ENCODE assay signal across 19 cellular contexts in the genomic region with DNA sequence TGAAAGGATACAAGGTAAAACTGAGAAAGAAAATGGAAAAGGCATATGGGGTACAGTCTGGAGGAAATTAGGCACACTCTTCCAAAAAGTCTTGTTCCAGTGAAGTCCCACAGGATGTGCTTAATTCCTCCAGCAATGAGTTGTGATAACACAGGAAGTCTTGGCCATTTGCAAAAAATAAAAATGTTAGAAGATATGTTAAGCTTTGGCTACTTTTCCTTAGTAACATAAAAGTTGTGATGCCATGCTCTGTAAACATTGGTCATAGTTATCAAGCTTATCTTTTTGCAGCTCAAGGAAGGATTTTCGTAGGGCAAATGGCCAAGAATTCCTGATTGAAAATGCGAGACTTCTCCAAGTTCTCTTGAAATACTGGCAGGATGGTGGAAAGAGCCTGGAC. TPM values are rescaled to one million over a fixed set of nuclear protein-coding genes. Genes with fewer than 3 reads are reported as not detected.
DNase-seq lines count a peak whose midpoint lies in the region; ATAC-seq, FAIRE-seq and TF ChIP-seq lines count a peak whose summit lies in the region.
"Had no signal": no experiment of that assay in that cellular context is flagged by ENCODE, and none has a peak within 500 bp of the region (broad histone marks: within the 10 kb centered on the region; RNA-seq: fewer than 3 reads in every experiment).

No MANE protein-coding gene starts in this region.

- no peaks in the 10 kb centered on the region for H3K36me3 Mint-ChIP-seq in astrocyte (ENCODE audit: low read depth, unreplicated experiment)
- H3K36me3 Mint-ChIP-seq: IgD-negative memory B cell had no signal

- H3K9me3 ChIP-seq in astrocyte (ENCODE audit: insufficient read depth, low read depth, low read length) (no peaks in the 10 kb centered on the region), mesenchymal stem cell (ENCODE audit: control insufficient read depth, low read length) (no peaks in the 10 kb centered on the region)
- H3K9me3 ChIP-seq: Peyer's patch had no signal

- FAIRE-seq in astrocyte (lab: Jason Lieb, UNC) (no peak), D721Med (lab: Jason Lieb, UNC) (no peak)
- FAIRE-seq: GM12891 had no signal

- no peaks in the 10 kb centered on the region for H4K20me1 ChIP-seq in astrocyte (ENCODE audit: insufficient read depth, low read length)

- DNase-seq in AG09319 (ENCODE audit: extremely low read depth, low read depth) (peak; percentile 4), astrocyte (ENCODE audit: low read depth) (peak; percentile 8), glomerular endothelial cell (ENCODE audit: extremely low read depth, low read depth, low spot score) (peak; percentile 55), mesenchymal stem cell (peak; percentile 16), D721Med (ENCODE audit: insufficient read length, low spot score) (no peak), cortex of kidney (lab: John Stamatoyannopoulos, UW) (no peak), SW480 (ENCODE audit: low spot score) (no peak)
- DNase-seq: H7, MV-4-11, NCI-H1417 treated with DMSO at 0.1 percent for 48 hours, NCI-H2029, NCI-H2171 treated with DMSO at 0.1 percent for 48 hours, NCI-H510A, Peyer's patch, SHP77 treated with DMSO at 0.1 percent for 48 hours had no signal

- H3K23ac ChIP-seq in mesenchymal stem cell (ENCODE audit: low read length in 2 of 2), result no peak overlapping the region

- H2BK5ac ChIP-seq in mesenchymal stem cell (ENCODE audit: low read depth, low read length, poor library complexity, severe bottlenecking), result no peak overlapping the region

- H3K79me1 ChIP-seq in mesenchymal stem cell (replicated peaks; ENCODE audit: low read length, poor library complexity, severe bottlenecking), result no peaks in the 10 kb centered on the region

- no peaks in the 10 kb centered on the region for H3K79me2 ChIP-seq in astrocyte (ENCODE audit: insufficient read depth, low read length)

- H3K27me3 Mint-ChIP-seq in astrocyte (ENCODE audit: low read depth, unreplicated experiment), result no peaks in the 10 kb centered on the region
- H3K27me3 Mint-ChIP-seq: IgD-negative memory B cell had no signal

- no peaks in the 10 kb centered on the region for H3K27me3 ChIP-seq in astrocyte (ENCODE audit: insufficient read depth, low read length)
- H3K27me3 ChIP-seq in mesenchymal stem cell (ENCODE audit: control insufficient read depth in 1 of 2, insufficient read depth in 1 of 2, low read length in 2 of 2), result no peaks in the 10 kb centered on the region
- H3K27me3 ChIP-seq: Peyer's patch had no signal

- no peak overlapping the region for H3K4ac ChIP-seq in mesenchymal stem cell (ENCODE audit: low read depth in 1 of 2, low read length in 2 of 2)

- H3K4me1 ChIP-seq in astrocyte (ENCODE audit: insufficient read depth, low read length), result no peaks in the 10 kb centered on the region
- no peaks in the 10 kb centered on the region for H3K4me1 ChIP-seq in mesenchymal stem cell (ENCODE audit: control insufficient read depth, insufficient read depth, low read depth, low read length)
- H3K4me1 ChIP-seq: Peyer's patch had no signal

- no peak overlapping the region for H4K91ac ChIP-seq in mesenchymal stem cell (ENCODE audit: low read length)

- no peak overlapping the region for H3K14ac ChIP-seq in mesenchymal stem cell (ENCODE audit: low read length in 2 of 2)

- TF ChIP-seq CTCF in AG09319 (IDR thresholded peaks at IDR 0.05; ENCODE audit: low read depth, low read length) (no peak), astrocyte (IDR thresholded peaks at IDR 0.05; ENCODE audit: insufficient read depth, low read depth, low read length) (no peak), D721Med (IDR thresholded peaks at IDR 0.05; ENCODE audit: insufficient read depth, missing control alignments) (no peak)

- no peak overlapping the region for H3K4me3 ChIP-seq in astrocyte (ENCODE audit: insufficient read depth, low read depth, low read length)
- no peak overlapping the region for H3K4me3 ChIP-seq in mesenchymal stem cell (ENCODE audit: insufficient read depth in 1 of 2, low read depth in 1 of 2, low read length in 2 of 2)
- H3K4me3 ChIP-seq: Peyer's patch had no signal

- no peak overlapping the region for H3K18ac ChIP-seq in mesenchymal stem cell (ENCODE audit: low read depth in 1 of 2, low read length in 2 of 2)

- no peak overlapping the region for H3K27ac Mint-ChIP-seq in astrocyte (ENCODE audit: unreplicated experiment)
- H3K27ac Mint-ChIP-seq: IgD-negative memory B cell had no signal

- no peak overlapping the region for H2AK5ac ChIP-seq in mesenchymal stem cell (ENCODE audit: low read length, severe bottlenecking)

- 81% methylated on average over 2 of the region's 2 CpGs for WGBS in mesenchymal stem cell

- H4K8ac ChIP-seq in mesenchymal stem cell (ENCODE audit: low read length), result no peak overlapping the region

- H3K9me3 Mint-ChIP-seq in astrocyte (ENCODE audit: unreplicated experiment), result peaks cover 2% of the 10 kb centered on the region
- H3K9me3 Mint-ChIP-seq: IgD-negative memory B cell had no signal

- no peak overlapping the region for H2BK12ac ChIP-seq in mesenchymal stem cell (ENCODE audit: low read length in 2 of 2)

- H3K4me2 ChIP-seq in astrocyte (ENCODE audit: low read length) (no peak overlapping the region), mesenchymal stem cell (ENCODE audit: low read length, poor library complexity, severe bottlenecking) (no peak overlapping the region)

- H3K36me3 ChIP-seq in astrocyte (ENCODE audit: insufficient read depth, low read length) (no peaks in the 10 kb centered on the region), mesenchymal stem cell (ENCODE audit: control insufficient read depth in 1 of 2, insufficient read depth in 2 of 2, low read depth in 1 of 2, low read length in 2 of 2) (no peaks in the 10 kb centered on the region)
- H3K36me3 ChIP-seq: Peyer's patch had no signal

- H3K27ac ChIP-seq in astrocyte (ENCODE audit: low read depth, low read length) (no peak overlapping the region), mesenchymal stem cell (ENCODE audit: low read length, poor library complexity, severe bottlenecking) (no peak overlapping the region)
- H3K27ac ChIP-seq: C4-2B, Peyer's patch had no signal

- H2AFZ ChIP-seq in astrocyte (ENCODE audit: low read depth, low read length) (no peak overlapping the region), mesenchymal stem cell (ENCODE audit: low read depth, low read length) (no peak overlapping the region)

- H3K9ac ChIP-seq in astrocyte (ENCODE audit: low read length), result no peak overlapping the region
- no peak overlapping the region for H3K9ac ChIP-seq in mesenchymal stem cell (ENCODE audit: low read length)

- ATAC-seq in HG03432 (IDR thresholded peaks at IDR 0.05; ENCODE audit: unreplicated experiment), result no peak

- no peak overlapping the region for H2BK15ac ChIP-seq in mesenchymal stem cell (ENCODE audit: low read depth, poor library complexity, severe bottlenecking)

- no peak overlapping the region for H3K4me3 Mint-ChIP-seq in astrocyte (ENCODE audit: unreplicated experiment)
- H3K4me3 Mint-ChIP-seq: IgD-negative memory B cell had no signal

- H2BK120ac ChIP-seq in mesenchymal stem cell (ENCODE audit: low read depth, low read length), result no peak overlapping the region

- H3K4me1 Mint-ChIP-seq in astrocyte (ENCODE audit: low read depth, unreplicated experiment), result no peaks in the 10 kb centered on the region

RNA-seq across cellular contexts. Expression of a gene that starts 26.4 kb away (rescaled TPM):
- total RNA-seq in astrocyte (2.5 and 2.6 TPM in 2 replicates), glomerular endothelial cell (0.41 and 1.2 TPM in 2 replicates)
- polyA plus RNA-seq in mesenchymal stem cell (2013, experiment 1 of 2), result 1.4 TPM
- polyA plus RNA-seq in mesenchymal stem cell (2013, experiment 2 of 2), result 1.4 TPM

RNA-seq across cellular contexts. Expression of a gene that starts 26.8 kb away (rescaled TPM):
- total RNA-seq in astrocyte (47.9 and 48.9 TPM in 2 replicates), glomerular endothelial cell (26.2 and 33.3 TPM in 2 replicates)
- polyA plus RNA-seq in mesenchymal stem cell (2013, experiment 1 of 2), result 26.1 TPM
- 26.7 TPM for polyA plus RNA-seq in mesenchymal stem cell (2013, experiment 2 of 2)

Comparison
In these comparisons a context has a peak if more than half of its experiments do, and no peak if none do; other contexts are left out.
1. DNase-seq: peak in AG09319 (single experiment), astrocyte (single experiment), glomerular endothelial cell (single experiment) and mesenchymal stem cell (single experiment); none in D721Med (single experiment), cortex of kidney (single experiment) and SW480 (single experiment).